ENCODE assay signal across 15 cellular contexts in the genomic region with DNA sequence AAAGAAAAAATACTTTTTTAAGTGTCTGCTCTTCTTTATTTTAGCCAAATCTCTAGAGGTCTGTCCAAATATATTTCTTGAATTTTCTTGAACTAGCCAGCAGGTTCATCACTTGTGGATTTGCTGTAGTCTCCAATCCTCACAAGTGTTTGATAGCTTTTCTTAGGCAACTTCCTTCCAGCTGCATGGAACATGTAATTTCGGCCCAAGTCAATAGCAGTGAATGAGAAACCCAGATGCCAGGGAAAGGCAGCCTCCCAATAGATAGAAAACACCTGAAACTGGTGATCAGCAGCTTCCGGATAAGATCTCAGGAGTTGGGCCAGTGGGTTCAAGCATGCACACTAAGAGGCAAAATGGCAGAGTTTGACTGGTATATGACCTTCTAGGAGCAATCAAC. TPM values are rescaled to one million over a fixed set of nuclear protein-coding genes. Genes with fewer than 3 reads are reported as not detected.
A peak's percentile ranks its signal among the peaks of the same experiment; 100 is the strongest.
DNase-seq lines count a peak whose midpoint lies in the region; ATAC-seq and TF ChIP-seq lines count a peak whose summit lies in the region.
"Had no signal": no experiment of that assay in that cellular context is flagged by ENCODE, and none has a peak within 500 bp of the region (broad histone marks: within the 10 kb centered on the region; RNA-seq: fewer than 3 reads in every experiment).

No MANE protein-coding gene starts in this region.

- ATAC-seq in DND-41 (ENCODE audit: insufficient read depth, low read depth) (peak; percentile 30), activated B cell treated with CpG ODN at 0.5 μM for 24 hours (ENCODE audit: low read depth) (no peak), GM19328 (IDR thresholded peaks at IDR 0.05; ENCODE audit: unreplicated experiment) (no peak), GM18907 (IDR thresholded peaks at IDR 0.05; ENCODE audit: unreplicated experiment) (no peak), omental fat pad (ENCODE audit: low FRiP score) (no peak)
- no peak for ATAC-seq in naive thymus-derived CD8-positive, alpha-beta T cell
- ATAC-seq: foreskin keratinocyte had no signal

- H3K9ac ChIP-seq in DND-41 (ENCODE audit: low read depth, low read length): peak overlapping the region; percentile 76
- peak overlapping the region; percentile 76; the same call in 1 of the 2 replicates for H3K9ac ChIP-seq in KMS-11

- H3K36me3 ChIP-seq in DND-41 (ENCODE audit: insufficient read depth, low read length) (no peaks in the 10 kb centered on the region), KMS-11 (ENCODE audit: insufficient read depth) (no peaks in the 10 kb centered on the region)
- H3K36me3 ChIP-seq: adrenal gland had no signal

- no peaks in the 10 kb centered on the region for H3K36me3 Mint-ChIP-seq in activated B cell treated with CpG ODN at 0.5 μM for 24 hours (ENCODE audit: low read depth)
- peaks cover 0 to 7% (median 0%) of the 10 kb centered on the region in 3 donors for H3K36me3 Mint-ChIP-seq in naive thymus-derived CD8-positive, alpha-beta T cell

- POLR2A ChIA-PET in activated B cell treated with CpG ODN at 0.5 μM for 24 hours (lab: Charles Lee): interaction anchor here (1.0 to 5.6 kb wide), 4 partner anchors 16 to 898 kb away, joined by 3 to 103 read pairs (median 7); a partner anchor contains a TSS
- POLR2A ChIA-PET in naive thymus-derived CD8-positive, alpha-beta T cell (lab: Charles Lee): interaction anchor here (7.5 kb wide), 1 partner anchor 16 kb away, joined by 87 read pairs; a partner anchor contains a TSS

- H3K27ac ChIP-seq in DND-41 (ENCODE audit: low read length) (peak overlapping the region; percentile 97), KMS-11 (peak overlapping the region; percentile 96)
- H3K27ac ChIP-seq: adrenal gland, foreskin keratinocyte had no signal

- intact Hi-C loops in activated B cell treated with CpG ODN at 0.5 μM for 24 hours (cut with micrococcal nuclease): loop anchor here (5.0 kb wide), 2 partner anchors 82 to 897 kb away; a partner anchor contains a TSS

- H3K4me2 ChIP-seq in DND-41 (ENCODE audit: insufficient read depth, low read length) (peak overlapping the region; percentile 49), KMS-11 (peak overlapping the region; percentile 94)

- H3K79me2 ChIP-seq in DND-41 (ENCODE audit: insufficient read depth, low read length) (peaks cover 15% of the 10 kb centered on the region; the same call in 1 of the 2 replicates), KMS-11 (ENCODE audit: insufficient read depth, low read depth) (no peaks in the 10 kb centered on the region)

- H3K4me3 ChIP-seq in DND-41 (ENCODE audit: low read depth in 1 of 2, low read length in 2 of 2): peak overlapping the region in 1 of 2 experiments; percentile 36; a peak in 2 of 4 replicates
- no peak overlapping the region for H3K4me3 ChIP-seq in KMS-11 (IDR thresholded peaks at IDR 0.05; ENCODE audit: insufficient read depth, low read depth, low read length)
- H3K4me3 ChIP-seq: adrenal gland had no signal

- H4K20me1 ChIP-seq in DND-41 (ENCODE audit: insufficient read depth, low read length) (no peaks in the 10 kb centered on the region), KMS-11 (ENCODE audit: insufficient read depth) (no peaks in the 10 kb centered on the region)

- H3K27me3 ChIP-seq in DND-41 (ENCODE audit: insufficient read depth, low read length, poor library complexity): no peaks in the 10 kb centered on the region
- H3K27me3 ChIP-seq in KMS-11 (ENCODE audit: insufficient read depth, low read depth): no peaks in the 10 kb centered on the region
- H3K27me3 ChIP-seq: adrenal gland had no signal

- H3K4me3 Mint-ChIP-seq in activated B cell treated with CpG ODN at 0.5 μM for 24 hours: no peak overlapping the region
- peak overlapping the region in 7 of 10 donors; percentile 25 to 85 (median 79) for H3K4me3 Mint-ChIP-seq in naive thymus-derived CD8-positive, alpha-beta T cell

- H3K27ac Mint-ChIP-seq in activated B cell treated with CpG ODN at 0.5 μM for 24 hours: peak overlapping the region; percentile 96
- H3K27ac Mint-ChIP-seq in naive thymus-derived CD8-positive, alpha-beta T cell: peak overlapping the region; percentile 89 to 96 (median 94)

- peak overlapping the region; percentile 27; the same call in 1 of the 2 replicates for H2AFZ ChIP-seq in DND-41 (ENCODE audit: low read depth, low read length)
- peak overlapping the region; percentile 63 for H2AFZ ChIP-seq in KMS-11 (ENCODE audit: low read depth)

- peaks cover 3% of the 10 kb centered on the region for H3K9me3 Mint-ChIP-seq in activated B cell treated with CpG ODN at 0.5 μM for 24 hours
- H3K9me3 Mint-ChIP-seq in naive thymus-derived CD8-positive, alpha-beta T cell: peaks cover 0 to 3% (median 0%) of the 10 kb centered on the region in 9 donors

- DNase-seq in DND-41 (peak; percentile 70), activated B cell treated with CpG ODN at 0.5 μM for 24 hours (no peak), SW 1271 (lab: John Stamatoyannopoulos, UW) (no peak), omental fat pad (ENCODE audit: low spot score) (no peak)
- DNase-seq in naive thymus-derived CD8-positive, alpha-beta T cell: no peak
- DNase-seq: activated CD4-positive, alpha-beta T cell treated with anti-CD3 and anti-CD28 coated beads for 1 hour; adrenal gland; Caco-2; cortex of kidney; foreskin keratinocyte; NCI-H345; occipital lobe had no signal

- H3K27me3 Mint-ChIP-seq in activated B cell treated with CpG ODN at 0.5 μM for 24 hours: no peaks in the 10 kb centered on the region
- H3K27me3 Mint-ChIP-seq in naive thymus-derived CD8-positive, alpha-beta T cell: no peaks in the 10 kb centered on the region

- H3K9me3 ChIP-seq in DND-41 (ENCODE audit: insufficient read depth, low read length, severe bottlenecking): no peaks in the 10 kb centered on the region
- H3K9me3 ChIP-seq: adrenal gland, Caco-2 had no signal

- peaks cover 63% of the 10 kb centered on the region for H3K4me1 Mint-ChIP-seq in activated B cell treated with CpG ODN at 0.5 μM for 24 hours
- H3K4me1 Mint-ChIP-seq in naive thymus-derived CD8-positive, alpha-beta T cell: peaks cover 23 to 53% (median 43%) of the 10 kb centered on the region in 4 donors

- H3K4me1 ChIP-seq in DND-41 (ENCODE audit: insufficient read depth, low read length): peaks cover 82% of the 10 kb centered on the region
- H3K4me1 ChIP-seq in KMS-11 (ENCODE audit: low read depth, poor library complexity, severe bottlenecking): peaks cover 68% of the 10 kb centered on the region
- H3K4me1 ChIP-seq: adrenal gland, Caco-2, foreskin keratinocyte had no signal

- CTCF ChIA-PET in activated B cell treated with CpG ODN at 0.5 μM for 24 hours (lab: Charles Lee): interaction anchor here (5.3 kb wide), 1 partner anchor 18 kb away, joined by 22 read pairs; no protein-coding TSS in a partner anchor

- TF ChIP-seq CTCF in DND-41 (IDR thresholded peaks at IDR 0.05; ENCODE audit: borderline replicate concordance, extremely low read depth, low read length, poor library complexity, severe bottlenecking) (no peak), KMS-11 (conservative IDR thresholded peaks at IDR 0.05; ENCODE audit: low read depth, low read length) (no peak), activated B cell treated with CpG ODN at 0.5 μM for 24 hours (IDR thresholded peaks at IDR 0.05) (no peak), omental fat pad (IDR thresholded peaks at IDR 0.05) (no peak)

RNA-seq across cellular contexts. Expression of a gene that starts 15.5 kb away (rescaled TPM):
- total RNA-seq in activated B cell treated with CpG ODN at 0.5 μM for 24 hours: 92.3 and 103 TPM in 2 replicates
- 10 to 100 TPM; 78.5 to 98.3 TPM for total RNA-seq in naive thymus-derived CD8-positive, alpha-beta T cell
- 100 to 1,000 TPM; 101 to 118 (median 113) TPM for polyA plus RNA-seq in naive thymus-derived CD8-positive, alpha-beta T cell
- 10 to 100 TPM; 25.2 to 50.3 (median 33.2) TPM for total RNA-seq in omental fat pad

RNA-seq across cellular contexts. Expression of a gene that starts 50.5 kb away (rescaled TPM):
- total RNA-seq in activated B cell treated with CpG ODN at 0.5 μM for 24 hours: not detected in 2 replicates
- total RNA-seq in naive thymus-derived CD8-positive, alpha-beta T cell: not detected
- polyA plus RNA-seq in naive thymus-derived CD8-positive, alpha-beta T cell: not detected
- total RNA-seq in omental fat pad: not detected
- total RNA-seq: Caco-2, foreskin keratinocyte had no signal
- polyA plus RNA-seq: foreskin keratinocyte had no signal
